ENCODE assay signal across 9 cellular contexts in the genomic region with DNA sequence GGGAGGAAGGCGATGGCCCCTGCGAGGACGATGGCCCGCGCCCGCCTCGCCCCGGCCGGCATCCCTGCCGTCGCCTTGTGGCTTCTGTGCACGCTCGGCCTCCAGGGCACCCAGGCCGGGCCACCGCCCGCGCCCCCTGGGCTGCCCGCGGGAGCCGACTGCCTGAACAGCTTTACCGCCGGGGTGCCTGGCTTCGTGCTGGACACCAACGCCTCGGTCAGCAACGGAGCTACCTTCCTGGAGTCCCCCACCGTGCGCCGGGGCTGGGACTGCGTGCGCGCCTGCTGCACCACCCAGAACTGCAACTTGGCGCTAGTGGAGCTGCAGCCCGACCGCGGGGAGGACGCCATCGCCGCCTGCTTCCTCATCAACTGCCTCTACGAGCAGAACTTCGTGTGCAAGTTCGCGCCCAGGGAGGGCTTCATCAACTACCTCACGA. TPM values are rescaled to one million over a fixed set of nuclear protein-coding genes. Genes with fewer than 3 reads are reported as not detected.
A peak's percentile ranks its signal among the peaks of the same experiment; 100 is the strongest.
DNase-seq lines count a peak whose midpoint lies in the region; ATAC-seq and TF ChIP-seq lines count a peak whose summit lies in the region.
"Had no signal": no experiment of that assay in that cellular context is flagged by ENCODE, and none has a peak within 500 bp of the region (broad histone marks: within the 10 kb centered on the region; RNA-seq: fewer than 3 reads in every experiment).

No MANE protein-coding gene starts in this region.

- H3K9me3 Mint-ChIP-seq in osteocyte (ENCODE audit: unreplicated experiment): no peaks in the 10 kb centered on the region

- H3K36me3 Mint-ChIP-seq in osteocyte (ENCODE audit: unreplicated experiment): no peaks in the 10 kb centered on the region

- H3K4me3 ChIP-seq in Jurkat, Clone E6-1 (ENCODE audit: low read length): peak overlapping the region; percentile 55
- H3K4me3 ChIP-seq in esophagus muscularis mucosa: peak overlapping the region; percentile 50 to 64 (median 52)

- TF ChIP-seq EP300 in esophagus muscularis mucosa (IDR thresholded peaks at IDR 0.05): no peak

- H3K27ac ChIP-seq in esophagus muscularis mucosa (replicated peaks in 1 of 4) (no peak overlapping the region), caudate nucleus (ENCODE audit: low read depth, low read length) (no peak overlapping the region)

- H3K4me1 Mint-ChIP-seq in osteocyte (ENCODE audit: unreplicated experiment): peaks cover 12% of the 10 kb centered on the region

- peaks cover 16 to 23% (median 20%) of the 10 kb centered on the region in 4 donors for H3K4me1 ChIP-seq in esophagus muscularis mucosa

- peaks cover 0 to 56% (median 23%) of the 10 kb centered on the region in 4 donors for H3K27me3 ChIP-seq in esophagus muscularis mucosa

- DNase-seq in AML-193 (lab: John Stamatoyannopoulos, UW) (peak; percentile 32 to 50), esophagus muscularis mucosa (ENCODE audit: extremely low spot score) (no peak), osteocyte (ENCODE audit: extremely low spot score, unreplicated experiment) (no peak), caudate nucleus (lab: John Stamatoyannopoulos, UW) (no peak)
- DNase-seq in Jurkat, Clone E6-1 (ENCODE audit: low read depth, low spot score): peak; percentile 15
- peak; percentile 6 to 43 (median 16) for DNase-seq in activated CD8-positive, alpha-beta memory T cell treated with anti-CD3 and anti-CD28 coated beads for 48 hours (ENCODE audit: low read depth in 2 of 3, low spot score in 2 of 3)

- no peaks in the 10 kb centered on the region for H3K9me3 ChIP-seq in esophagus muscularis mucosa

- no peak for TF ChIP-seq CTCF in esophagus muscularis mucosa (IDR thresholded peaks at IDR 0.05)
- TF ChIP-seq CTCF in osteocyte (IDR thresholded peaks at IDR 0.05): no peak

- WGBS in esophagus muscularis mucosa: under 1% methylated on average over 14 of the region's 44 CpGs

- ATAC-seq in GM19328 (IDR thresholded peaks at IDR 0.05; ENCODE audit: unreplicated experiment) (no peak), GM21447 (IDR thresholded peaks at IDR 0.05; ENCODE audit: unreplicated experiment) (no peak)

- no peaks in the 10 kb centered on the region for H3K36me3 ChIP-seq in esophagus muscularis mucosa

- intact Hi-C loops in esophagus muscularis mucosa (cut with DNase I): no loop called here

- H3K4me3 Mint-ChIP-seq in osteocyte (ENCODE audit: unreplicated experiment): peak overlapping the region; percentile 71

- TF ChIP-seq POLR2A in esophagus muscularis mucosa (IDR thresholded peaks at IDR 0.05; ENCODE audit: low read depth): no peak

- H3K27me3 Mint-ChIP-seq in osteocyte (ENCODE audit: unreplicated experiment): peaks cover 19% of the 10 kb centered on the region

- H3K27ac Mint-ChIP-seq in osteocyte (ENCODE audit: unreplicated experiment): no peak overlapping the region

RNA-seq across cellular contexts. Expression of a gene that starts 0.7 kb away (rescaled TPM):
- polyA plus RNA-seq in Jurkat, Clone E6-1 (2012; ENCODE audit: insufficient read depth, insufficient read length): 16.7 TPM
- total RNA-seq in esophagus muscularis mucosa (1 to 10 TPM in 3 of 4 donors, under 1 TPM in 1; 0.99 to 2.8 (median 1.8) TPM), osteocyte (5.2 and 5.5 TPM in 2 replicates)

RNA-seq across cellular contexts. Expression of a gene that starts 16.1 kb away (rescaled TPM):
- not detected for polyA plus RNA-seq in Jurkat, Clone E6-1 (2012; ENCODE audit: insufficient read depth, insufficient read length)
- total RNA-seq in esophagus muscularis mucosa (not detected), osteocyte (not detected in 2 replicates)
- total RNA-seq: lung microvascular endothelial cell had no signal

RNA-seq across cellular contexts. Expression of a gene that starts 29.5 kb away (rescaled TPM):
- 3.1 TPM for polyA plus RNA-seq in Jurkat, Clone E6-1 (2012; ENCODE audit: insufficient read depth, insufficient read length)
- not detected for total RNA-seq in esophagus muscularis mucosa
- total RNA-seq in osteocyte: 0.34 and 0.46 TPM in 2 replicates
- total RNA-seq: lung microvascular endothelial cell had no signal

RNA-seq across cellular contexts. Expression of a gene that starts 37.3 kb away (rescaled TPM):
- polyA plus RNA-seq in Jurkat, Clone E6-1 (2012; ENCODE audit: insufficient read depth, insufficient read length): 50.2 TPM
- total RNA-seq in esophagus muscularis mucosa (10 to 100 TPM in 3 of 4 donors, 1 to 10 TPM in 1; 10.0 to 23.8 (median 13.9) TPM), osteocyte (38.1 and 39.8 TPM in 2 replicates)

RNA-seq across cellular contexts. Expression of a gene that starts 37.7 kb away (rescaled TPM):
- polyA plus RNA-seq in Jurkat, Clone E6-1 (2012; ENCODE audit: insufficient read depth, insufficient read length): 33.2 TPM
- total RNA-seq in esophagus muscularis mucosa (10 to 100 TPM; 14.4 to 36.8 (median 18.8) TPM), osteocyte (21.1 and 23.6 TPM in 2 replicates)

Comparison
In these comparisons a context has a peak if more than half of its experiments do, and no peak if none do; other contexts are left out.
1. DNase-seq: peak in AML-193 (2 of 2), Jurkat, Clone E6-1 (single experiment) and activated CD8-positive, alpha-beta memory T cell treated with anti-CD3 and anti-CD28 coated beads for 48 hours (3 of 3); none in esophagus muscularis mucosa (single experiment), osteocyte (single experiment) and caudate nucleus (0 of 61).